In genomic region chr4:145061325-145061920, GRCh38 we compare ENCODE assay signal across 7 cellular contexts. TPM values are rescaled to one million over a fixed set of nuclear protein-coding genes. Genes with fewer than 3 reads are reported as not detected.
A peak's percentile ranks its signal among the peaks of the same experiment; 100 is the strongest.
DNase-seq lines count a peak whose midpoint lies in the region; ATAC-seq, FAIRE-seq and TF ChIP-seq lines count a peak whose summit lies in the region.

No MANE protein-coding gene starts in this region.

- H3K9me3 ChIP-seq in small intestine (ENCODE audit: control insufficient read depth, low read depth) = no peaks in the 10 kb centered on the region

- 54 to 58% (median 54%) methylated on average over 6 of the region's 6 CpGs for WGBS in small intestine, 3 donors

- no peaks in the 10 kb centered on the region for H3K27me3 ChIP-seq in small intestine (ENCODE audit: control insufficient read depth in 2 of 2, insufficient read depth in 2 of 2, low read length in 2 of 2)

- no peak overlapping the region for H3K27ac ChIP-seq in small intestine (ENCODE audit: low read depth in 1 of 2, low read length in 1 of 2)

- H3K4me3 ChIP-seq in small intestine (ENCODE audit: low read depth in 1 of 2, low read length in 2 of 2) = no peak overlapping the region

- TF ChIP-seq CTCF in GM10266 (IDR thresholded peaks at IDR 0.05; ENCODE audit: control insufficient read depth, insufficient read depth, low read depth, missing control alignments) = peak; percentile 35

- no peak for ATAC-seq in GM19328 (IDR thresholded peaks at IDR 0.05; ENCODE audit: unreplicated experiment)

- H3K36me3 ChIP-seq in small intestine (ENCODE audit: control insufficient read depth in 2 of 2, insufficient read depth in 2 of 2, low read length in 2 of 2) = no peaks in the 10 kb centered on the region

- H3K4me1 ChIP-seq in small intestine (ENCODE audit: control insufficient read depth in 2 of 2, insufficient read depth in 1 of 2, low read depth in 1 of 2, low read length in 1 of 2) = peaks cover 0 to 2% of the 10 kb centered on the region in 2 donors

- peak; percentile 76 for FAIRE-seq in small intestine (lab: Jason Lieb, UNC)

- DNase-seq in GM10266 (ENCODE audit: extremely low spot score) (peak; percentile 19), H4 (ENCODE audit: low spot score) (peak; percentile 39), NAMALWA (ENCODE audit: low spot score) (peak; percentile 73), SKM-1 treated with dmso at 0.1 percent for 144 hours (lab: John Stamatoyannopoulos, UW; ENCODE audit: unreplicated experiment) (peak; percentile 51), germinal center (ENCODE audit: low spot score) (peak; percentile 4), small intestine (peak; percentile 59)

RNA-seq across cellular contexts. Expression of gene ANAPC10, which starts 36.6 kb away (rescaled TPM):
- total RNA-seq in H4 (2014; rRNA removed; shearing (Covaris generic)) = 32.3 and 38.2 TPM in 2 replicates
- 10 to 100 TPM; 10.1 to 13.9 (median 11.6) TPM for polyA plus RNA-seq in small intestine

RNA-seq across cellular contexts. Expression of gene ABCE1, which starts 36.7 kb away (rescaled TPM):
- 127 and 165 TPM in 2 replicates for total RNA-seq in H4 (2014; rRNA removed; shearing (Covaris generic))
- 10 to 100 TPM in 2 of 3 donors, 1 to 10 TPM in 1; 7.8 to 32.1 (median 10.8) TPM for polyA plus RNA-seq in small intestine

Comparison
In these comparisons a context has a peak if more than half of its experiments do, and no peak if none do; other contexts are left out.
1. DNase-seq: peak in every context shown above with its lines; median percentile 73 in NAMALWA; 59 in small intestine; 51 in SKM-1 treated with dmso at 0.1 percent for 144 hours; 39 in H4; 19 in GM10266; 4 in germinal center.